8 cellular contexts compared by ENCODE assay signal in genomic region chr1:148048423-148049112, GRCh38.
DNase-seq lines count a peak whose midpoint lies in the region; ATAC-seq and TF ChIP-seq lines count a peak whose summit lies in the region.
"Not testable (repeated sequence)": the region's sequence is repeated elsewhere in the genome, so short reads cannot be mapped to it uniquely, and the experiment has no call there.

No MANE protein-coding gene starts in this region.

- in situ Hi-C loops in astrocyte of the cerebellum (cut with HindIII; ENCODE audit: low sequenced_read_pairs) = not testable (repeated sequence)

- H3K27me3 ChIP-seq in CD4-positive, alpha-beta T cell (ENCODE audit: control insufficient read depth, insufficient read depth, low read length); neural cell (ENCODE audit: insufficient read depth, low read depth, low read length): not testable (repeated sequence)

- TF ChIP-seq EP300 in neural cell (conservative IDR thresholded peaks at IDR 0.05; ENCODE audit: poor library complexity, severe bottlenecking) = not testable (repeated sequence)

- peak; percentile 56 for ATAC-seq in CD4-positive, alpha-beta T cell (ENCODE audit: poor library complexity)
- peak; percentile 39 for ATAC-seq in activated CD8-positive, alpha-beta memory T cell treated with anti-CD3 and anti-CD28 coated beads, Interleukin-2, amount 10 ng/mL, durations not matched to agents 7 days and 5 days
- peak; percentile 39 for ATAC-seq in stimulated activated effector memory CD8-positive, alpha-beta T cell treated with anti-CD3 and anti-CD28 coated beads, Interleukin-12 subunit alpha, Interleukin-12 subunit beta, amount 100 ng/mL, for 72 hours

- not testable (repeated sequence) for H3K4me1 Mint-ChIP-seq in CD4-positive, alpha-beta T cell (ENCODE audit: low read depth); IgD-negative memory B cell; activated CD8-positive, alpha-beta memory T cell treated with anti-CD3 and anti-CD28 coated beads, Interleukin-2, amount 10 ng/mL, durations not matched to agents 7 days and 5 days; stimulated activated effector memory CD8-positive, alpha-beta T cell treated with anti-CD3 and anti-CD28 coated beads, Interleukin-12 subunit alpha, Interleukin-12 subunit beta, amount 100 ng/mL, for 72 hours

- TF ChIP-seq CTCF in CD4-positive, alpha-beta T cell (IDR thresholded peaks at IDR 0.05); astrocyte of the cerebellum (IDR thresholded peaks at IDR 0.05; ENCODE audit: low read depth, low read length, missing control alignments); epithelial cell of proximal tubule (conservative IDR thresholded peaks at IDR 0.05; ENCODE audit: low read depth, low read length); neural cell (IDR thresholded peaks at IDR 0.05; ENCODE audit: poor library complexity, severe bottlenecking): not testable (repeated sequence)

- not testable (repeated sequence) for TF ChIP-seq RAD21 in neural cell (conservative IDR thresholded peaks at IDR 0.05)

- H3K27me3 Mint-ChIP-seq in CD4-positive, alpha-beta T cell = peaks cover 11% of the 10 kb centered on the region
- not testable (repeated sequence) for H3K27me3 Mint-ChIP-seq in IgD-negative memory B cell; activated CD8-positive, alpha-beta memory T cell treated with anti-CD3 and anti-CD28 coated beads, Interleukin-2, amount 10 ng/mL, durations not matched to agents 7 days and 5 days

- not testable (repeated sequence) for H3K4me2 ChIP-seq in neural cell (ENCODE audit: low read length)

- H3K36me3 Mint-ChIP-seq in CD4-positive, alpha-beta T cell (ENCODE audit: low read depth); IgD-negative memory B cell; activated CD8-positive, alpha-beta memory T cell treated with anti-CD3 and anti-CD28 coated beads, Interleukin-2, amount 10 ng/mL, durations not matched to agents 7 days and 5 days; stimulated activated effector memory CD8-positive, alpha-beta T cell treated with anti-CD3 and anti-CD28 coated beads, Interleukin-12 subunit alpha, Interleukin-12 subunit beta, amount 100 ng/mL, for 72 hours: not testable (repeated sequence)

- intact Hi-C loops in CD4-positive, alpha-beta T cell (cut with DNase I, micrococcal nuclease) = not testable (repeated sequence)

- H3K4me3 Mint-ChIP-seq in CD4-positive, alpha-beta T cell = peak overlapping the region; percentile 72
- peak overlapping the region; percentile 40 to 78 (median 68) for H3K4me3 Mint-ChIP-seq in IgD-negative memory B cell
- H3K4me3 Mint-ChIP-seq in activated CD8-positive, alpha-beta memory T cell treated with anti-CD3 and anti-CD28 coated beads, Interleukin-2, amount 10 ng/mL, durations not matched to agents 7 days and 5 days = peak overlapping the region; percentile 62
- peak overlapping the region; percentile 70 for H3K4me3 Mint-ChIP-seq in stimulated activated effector memory CD8-positive, alpha-beta T cell treated with anti-CD3 and anti-CD28 coated beads, Interleukin-12 subunit alpha, Interleukin-12 subunit beta, amount 100 ng/mL, for 72 hours

- not testable (repeated sequence) for H2AFZ ChIP-seq in neural cell (ENCODE audit: low read depth, low read length)

- H3K9me3 Mint-ChIP-seq in CD4-positive, alpha-beta T cell; IgD-negative memory B cell; activated CD8-positive, alpha-beta memory T cell treated with anti-CD3 and anti-CD28 coated beads, Interleukin-2, amount 10 ng/mL, durations not matched to agents 7 days and 5 days (ENCODE audit: low read depth); stimulated activated effector memory CD8-positive, alpha-beta T cell treated with anti-CD3 and anti-CD28 coated beads, Interleukin-12 subunit alpha, Interleukin-12 subunit beta, amount 100 ng/mL, for 72 hours: not testable (repeated sequence)

- not testable (repeated sequence) for DNase-seq in CD4-positive, alpha-beta T cell; activated CD8-positive, alpha-beta memory T cell treated with anti-CD3 and anti-CD28 coated beads, Interleukin-2, amount 10 ng/mL, durations not matched to agents 7 days and 5 days; astrocyte of the cerebellum (ENCODE audit: low read depth); epithelial cell of proximal tubule (ENCODE audit: low read depth)
- peak in 1 of 2 donors; percentile 59 for DNase-seq in stimulated activated effector memory CD8-positive, alpha-beta T cell treated with anti-CD3 and anti-CD28 coated beads, Interleukin-12 subunit alpha, Interleukin-12 subunit beta, amount 100 ng/mL, for 72 hours (ENCODE audit: low spot score in 2 of 2)

- CTCF ChIA-PET in CD4-positive, alpha-beta T cell (lab: Charles Lee); activated CD8-positive, alpha-beta memory T cell treated with anti-CD3 and anti-CD28 coated beads, Interleukin-2, amount 10 ng/mL, durations not matched to agents 7 days and 5 days (lab: Charles Lee): not testable (repeated sequence)

- not testable (repeated sequence) for H3K27ac Mint-ChIP-seq in CD4-positive, alpha-beta T cell; IgD-negative memory B cell; activated CD8-positive, alpha-beta memory T cell treated with anti-CD3 and anti-CD28 coated beads, Interleukin-2, amount 10 ng/mL, durations not matched to agents 7 days and 5 days; stimulated activated effector memory CD8-positive, alpha-beta T cell treated with anti-CD3 and anti-CD28 coated beads, Interleukin-12 subunit alpha, Interleukin-12 subunit beta, amount 100 ng/mL, for 72 hours

- H3F3A ChIP-seq in neural cell (ENCODE audit: insufficient read depth, low read length, poor library complexity, severe bottlenecking) = not testable (repeated sequence)

- not testable (repeated sequence) for H3K9me2 ChIP-seq in neural cell (ENCODE audit: insufficient read depth, low read length)

- not testable (repeated sequence) for H3K9ac ChIP-seq in neural cell (ENCODE audit: low read length)

- H3K4me3 ChIP-seq in astrocyte of the cerebellum (ENCODE audit: low read depth, low read length) (peak overlapping the region; percentile 36), epithelial cell of proximal tubule (ENCODE audit: low read depth, low read length) (peak overlapping the region; percentile 31), iPS-18c (ENCODE audit: insufficient read depth, low read depth, low read length) (peak overlapping the region; percentile 44; the same call in 1 of the 2 replicates), neural cell (ENCODE audit: low read length) (peak overlapping the region; percentile 53)

- H4K20me1 ChIP-seq in neural cell (ENCODE audit: insufficient read depth) = not testable (repeated sequence)

- H3K27ac ChIP-seq in CD4-positive, alpha-beta T cell (ENCODE audit: low read depth, low read length); neural cell (ENCODE audit: low read length): not testable (repeated sequence)

- not testable (repeated sequence) for H3K36me3 ChIP-seq in neural cell (ENCODE audit: insufficient read depth, low read length)

- not testable (repeated sequence) for H3K79me2 ChIP-seq in neural cell (replicated peaks; ENCODE audit: insufficient read depth, low read length)

- POLR2A ChIA-PET in CD4-positive, alpha-beta T cell (lab: Charles Lee) = not testable (repeated sequence)

- not testable (repeated sequence) for H3K9me3 ChIP-seq in CD4-positive, alpha-beta T cell (ENCODE audit: control insufficient read depth, low read length); iPS-18c (ENCODE audit: control insufficient read depth, insufficient read depth, low read length); neural cell (ENCODE audit: low read length)
